8 cellular contexts compared by ENCODE assay signal in the genomic region with DNA sequence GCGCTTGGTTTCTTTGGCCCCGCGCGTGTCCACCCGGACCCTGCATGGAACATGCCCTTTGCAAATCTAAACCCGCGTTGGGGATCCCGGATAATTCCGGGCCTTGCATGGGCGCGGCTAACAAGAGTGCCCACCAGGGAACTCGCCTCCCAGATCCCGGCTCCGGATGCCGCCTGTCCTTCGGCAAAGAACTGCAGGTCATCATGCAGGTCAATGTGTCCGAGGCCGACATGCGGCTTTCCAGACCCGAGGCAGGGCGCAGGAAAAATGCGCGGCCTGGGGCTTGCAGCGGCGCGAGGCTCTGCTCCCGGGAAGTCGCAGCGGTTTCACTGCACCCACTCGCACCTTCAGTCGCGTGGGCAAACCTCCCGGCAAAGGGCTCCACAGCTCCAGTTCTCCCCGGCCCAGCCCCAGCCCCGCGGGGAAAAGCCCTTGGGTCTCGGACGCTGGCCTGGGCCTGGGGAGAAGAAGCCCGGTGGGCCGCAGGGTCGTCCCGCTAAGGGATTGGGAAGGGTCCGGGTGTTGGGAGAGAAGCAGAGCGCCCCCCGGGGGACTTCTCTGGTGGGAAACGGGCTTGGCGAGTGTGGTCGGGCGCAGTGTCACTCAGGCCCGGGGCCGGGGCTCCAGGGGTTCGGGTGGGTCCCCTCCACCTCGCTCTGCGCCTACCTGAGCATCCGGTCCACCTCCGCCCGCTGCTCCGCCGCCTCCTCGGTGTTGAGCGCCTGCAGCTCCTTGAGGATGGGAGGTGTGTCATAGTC. TPM values are rescaled to one million over a fixed set of nuclear protein-coding genes. Genes with fewer than 3 reads are reported as not detected.
A peak's percentile ranks its signal among the peaks of the same experiment; 100 is the strongest.
DNase-seq lines count a peak whose midpoint lies in the region; ATAC-seq and FAIRE-seq lines count a peak whose summit lies in the region.

No MANE protein-coding gene starts in this region.

- peaks cover 98% of the 10 kb centered on the region for H3K27me3 ChIP-seq in iPS-15b (ENCODE audit: control insufficient read depth, insufficient read depth, low read length)

- POLR2A ChIA-PET in activated CD4-positive, alpha-beta T cell treated with anti-CD3 and anti-CD28 coated beads for 36 hours (lab: Charles Lee), result interaction anchor here (0.7 kb wide), 1 partner anchor 31 kb away, joined by 4 read pairs; no protein-coding TSS in a partner anchor

- CTCF ChIA-PET in activated CD4-positive, alpha-beta T cell treated with anti-CD3 and anti-CD28 coated beads for 36 hours (lab: Charles Lee), result no interaction called here

- H3K9me3 ChIP-seq in iPS-15b (ENCODE audit: control insufficient read depth, insufficient read depth, low read length), result no peaks in the 10 kb centered on the region

- peak; percentile 37 for DNase-seq in activated CD4-positive, alpha-beta T cell treated with anti-CD3 and anti-CD28 coated beads for 36 hours
- DNase-seq in activated CD4-positive, alpha-beta T cell treated with anti-CD3 and anti-CD28 coated beads for 4 hours, result no peak
- DNase-seq in RCC 7860 (ENCODE audit: low spot score) (peak; percentile 33), NCI-H1048 (lab: John Stamatoyannopoulos, UW) (no peak), cortex of kidney (lab: John Stamatoyannopoulos, UW) (no peak), cerebellum (ENCODE audit: low spot score) (no peak)

- no peaks in the 10 kb centered on the region for H3K36me3 Mint-ChIP-seq in activated CD4-positive, alpha-beta T cell treated with anti-CD3 and anti-CD28 coated beads for 36 hours (ENCODE audit: low read depth)
- H3K36me3 Mint-ChIP-seq in stimulated activated memory B cell treated with anti-CD40 and anti-IgM and Interleukin-4, amounts not matched to agents 10 μg/mL and 1 μg/mL and 100 μg/mL, for 72 hours, result peaks cover under 1% of the 10 kb centered on the region

- peaks cover 2% of the 10 kb centered on the region for H3K4me1 ChIP-seq in iPS-15b (ENCODE audit: control insufficient read depth, insufficient read depth, low read length)

- no peak for FAIRE-seq in RCC 7860 (lab: Jason Lieb, UNC)

- H3K4me3 ChIP-seq in iPS-15b (ENCODE audit: low read depth, low read length), result peak overlapping the region; percentile 76

- H3K27me3 Mint-ChIP-seq in activated CD4-positive, alpha-beta T cell treated with anti-CD3 and anti-CD28 coated beads for 36 hours, result peaks cover 68% of the 10 kb centered on the region
- H3K27me3 Mint-ChIP-seq in stimulated activated memory B cell treated with anti-CD40 and anti-IgM and Interleukin-4, amounts not matched to agents 10 μg/mL and 1 μg/mL and 100 μg/mL, for 72 hours, result peaks cover 77% of the 10 kb centered on the region

- H3K9me3 Mint-ChIP-seq in activated CD4-positive, alpha-beta T cell treated with anti-CD3 and anti-CD28 coated beads for 36 hours (ENCODE audit: low read depth), result no peaks in the 10 kb centered on the region
- H3K9me3 Mint-ChIP-seq in stimulated activated memory B cell treated with anti-CD40 and anti-IgM and Interleukin-4, amounts not matched to agents 10 μg/mL and 1 μg/mL and 100 μg/mL, for 72 hours, result no peaks in the 10 kb centered on the region

- H3K36me3 ChIP-seq in iPS-15b (ENCODE audit: control insufficient read depth, insufficient read depth, low read length), result no peaks in the 10 kb centered on the region

- intact Hi-C loops in activated CD4-positive, alpha-beta T cell treated with anti-CD3 and anti-CD28 coated beads for 36 hours (cut with DNase I, micrococcal nuclease), result loop anchor here in 1 of 2 experiments (2.0 to 5.0 kb wide), 5 partner anchors 33 to 817 kb away; a partner anchor contains a TSS

- peak overlapping the region; percentile 10 for H3K4me3 Mint-ChIP-seq in activated CD4-positive, alpha-beta T cell treated with anti-CD3 and anti-CD28 coated beads for 36 hours
- peak overlapping the region; percentile 90 for H3K4me3 Mint-ChIP-seq in stimulated activated memory B cell treated with anti-CD40 and anti-IgM and Interleukin-4, amounts not matched to agents 10 μg/mL and 1 μg/mL and 100 μg/mL, for 72 hours

- H3K27ac Mint-ChIP-seq in activated CD4-positive, alpha-beta T cell treated with anti-CD3 and anti-CD28 coated beads for 36 hours, result no peak overlapping the region
- peak overlapping the region; percentile 88 for H3K27ac Mint-ChIP-seq in stimulated activated memory B cell treated with anti-CD40 and anti-IgM and Interleukin-4, amounts not matched to agents 10 μg/mL and 1 μg/mL and 100 μg/mL, for 72 hours

- peak; percentile 31 for ATAC-seq in activated CD4-positive, alpha-beta T cell treated with anti-CD3 and anti-CD28 coated beads for 36 hours
- ATAC-seq in stimulated activated memory B cell treated with anti-CD40 and anti-IgM and Interleukin-4, amounts not matched to agents 10 μg/mL and 1 μg/mL and 100 μg/mL, for 72 hours, result peak; percentile 52

- peaks cover 19% of the 10 kb centered on the region for H3K4me1 Mint-ChIP-seq in activated CD4-positive, alpha-beta T cell treated with anti-CD3 and anti-CD28 coated beads for 36 hours
- peaks cover 54% of the 10 kb centered on the region for H3K4me1 Mint-ChIP-seq in stimulated activated memory B cell treated with anti-CD40 and anti-IgM and Interleukin-4, amounts not matched to agents 10 μg/mL and 1 μg/mL and 100 μg/mL, for 72 hours

- no peak overlapping the region for H3K9ac ChIP-seq in iPS-15b (ENCODE audit: low read depth, low read length)

RNA-seq across cellular contexts. Expression of a gene that starts 0.8 kb away (rescaled TPM):
- not detected for total RNA-seq in activated CD4-positive, alpha-beta T cell treated with anti-CD3 and anti-CD28 coated beads for 36 hours
- total RNA-seq in cerebellum, result not detected

Comparison
In these comparisons a context has a peak if more than half of its experiments do, and no peak if none do; other contexts are left out.
1. DNase-seq: peak in activated CD4-positive, alpha-beta T cell treated with anti-CD3 and anti-CD28 coated beads for 36 hours (single experiment) and RCC 7860 (single experiment); none in activated CD4-positive, alpha-beta T cell treated with anti-CD3 and anti-CD28 coated beads for 4 hours (0 of 2), NCI-H1048 (single experiment), cortex of kidney (single experiment) and cerebellum (single experiment).